Comparison of ENCODE assay signal across 26 cellular contexts in genomic region chr2:191174539-191174938, GRCh38.
"Had no signal": no experiment of that assay in that cellular context is flagged by ENCODE, and none has a peak within 500 bp of the region (broad histone marks: within the 10 kb centered on the region; RNA-seq: fewer than 3 reads in every experiment).

No MANE protein-coding gene starts in this region.

- H3K4me3 Mint-ChIP-seq: activated B cell treated with CpG ODN at 0.5 μM for 24 hours; activated CD4-positive, alpha-beta memory T cell treated with anti-CD3 and anti-CD28 coated beads, Interleukin-2, amount 10 ng/mL, durations not matched to agents 7 days and 5 days; activated naive CD4-positive, alpha-beta T cell treated with anti-CD3 and anti-CD28 coated beads, Interleukin-2, amount 50 U/mL, for 24 hours; activated T-helper 1 cell treated with anti-CD3 and anti-CD28 coated beads, Interleukin-12 subunit alpha, Interleukin-12 subunit beta, Interleukin-2, Interleukin-4 antibody, amounts not matched to agents 30 ng/mL and 10 ng/mL and 1 ng/mL, durations not matched to agents 14 hours and 24 hours and 36 hours; neural crest cell; T-helper 17 cell had no signal

- ATAC-seq: gastrocnemius medialis, left ventricle myocardium superior, mucosa of descending colon, T-helper 17 cell, upper lobe of right lung had no signal

- H3K27ac Mint-ChIP-seq: activated B cell treated with CpG ODN at 0.5 μM for 24 hours; activated CD4-positive, alpha-beta memory T cell treated with anti-CD3 and anti-CD28 coated beads, Interleukin-2, amount 10 ng/mL, durations not matched to agents 7 days and 5 days; activated naive CD4-positive, alpha-beta T cell treated with anti-CD3 and anti-CD28 coated beads, Interleukin-2, amount 50 U/mL, for 24 hours; activated T-helper 1 cell treated with anti-CD3 and anti-CD28 coated beads, Interleukin-12 subunit alpha, Interleukin-12 subunit beta, Interleukin-2, Interleukin-4 antibody, amounts not matched to agents 30 ng/mL and 10 ng/mL and 1 ng/mL, durations not matched to agents 14 hours and 24 hours and 36 hours; T-helper 17 cell had no signal

- H3K9me3 ChIP-seq: adrenal gland, ascending aorta, esophagus muscularis mucosa, gastrocnemius medialis, mucosa of descending colon, prostate gland, thyroid gland, upper lobe of right lung had no signal

- H3K4me1 ChIP-seq: adrenal gland, prostate gland had no signal

- H3K4me3 ChIP-seq: adrenal gland, ascending aorta, esophagus muscularis mucosa, gastrocnemius medialis, mucosa of descending colon, prostate gland, thyroid gland, upper lobe of right lung had no signal

- H3K27ac ChIP-seq: adrenal gland, ascending aorta, brain microvascular endothelial cell, esophagus muscularis mucosa, gastrocnemius medialis, prostate gland, thyroid gland, upper lobe of right lung had no signal

- H3K27me3 ChIP-seq: adrenal gland, ascending aorta, brain microvascular endothelial cell, esophagus muscularis mucosa, gastrocnemius medialis, thyroid gland, upper lobe of right lung had no signal

- H3K27me3 Mint-ChIP-seq: activated CD4-positive, alpha-beta memory T cell treated with anti-CD3 and anti-CD28 coated beads, Interleukin-2, amount 10 ng/mL, durations not matched to agents 7 days and 5 days; activated naive CD4-positive, alpha-beta T cell treated with anti-CD3 and anti-CD28 coated beads, Interleukin-2, amount 50 U/mL, for 24 hours had no signal

- DNase-seq: activated B cell treated with CpG ODN at 0.5 μM for 24 hours; activated CD4-positive, alpha-beta memory T cell treated with anti-CD3 and anti-CD28 coated beads, Interleukin-2, amount 10 ng/mL, durations not matched to agents 7 days and 5 days; activated CD4-positive, alpha-beta T cell treated with anti-CD3 and anti-CD28 coated beads for 4 hours; activated gamma-delta T cell; adrenal gland; brain microvascular endothelial cell; central memory CD4-positive, alpha-beta T cell; dermis blood vessel endothelial cell; effector memory CD4-positive, alpha-beta T cell; gastrocnemius medialis; hippocampal formation; left ventricle myocardium superior; mucosa of descending colon; stimulated activated CD4-positive, alpha-beta T cell treated with anti-CD3 and anti-CD28 coated beads, Interleukin-4, amount 100 ng/mL, for 24 hours; stimulated activated naive CD4-positive, alpha-beta T cell treated with Interleukin-2 at 50 U/mL for 16 hours; substantia nigra; SW 1271; T-helper 17 cell; thyroid gland; upper lobe of right lung had no signal

- H3K9me3 Mint-ChIP-seq: activated B cell treated with CpG ODN at 0.5 μM for 24 hours; activated CD4-positive, alpha-beta memory T cell treated with anti-CD3 and anti-CD28 coated beads, Interleukin-2, amount 10 ng/mL, durations not matched to agents 7 days and 5 days; activated naive CD4-positive, alpha-beta T cell treated with anti-CD3 and anti-CD28 coated beads, Interleukin-2, amount 50 U/mL, for 24 hours; activated T-helper 1 cell treated with anti-CD3 and anti-CD28 coated beads, Interleukin-12 subunit alpha, Interleukin-12 subunit beta, Interleukin-2, Interleukin-4 antibody, amounts not matched to agents 30 ng/mL and 10 ng/mL and 1 ng/mL, durations not matched to agents 14 hours and 24 hours and 36 hours; neural crest cell had no signal

- H3K36me3 Mint-ChIP-seq: activated naive CD4-positive, alpha-beta T cell treated with anti-CD3 and anti-CD28 coated beads, Interleukin-2, amount 50 U/mL, for 24 hours had no signal

- H3K36me3 ChIP-seq: adrenal gland, ascending aorta, brain microvascular endothelial cell, esophagus muscularis mucosa, gastrocnemius medialis, prostate gland, thyroid gland, upper lobe of right lung had no signal
